In genomic region chr9:137030528-137030927, GRCh38 we compare ENCODE assay signal across 11 cellular contexts. TPM values are rescaled to one million over a fixed set of nuclear protein-coding genes. Genes with fewer than 3 reads are reported as not detected.
DNase-seq lines count a peak whose midpoint lies in the region; ATAC-seq lines count a peak whose summit lies in the region.
"Had no signal": no experiment of that assay in that cellular context is flagged by ENCODE, and none has a peak within 500 bp of the region (broad histone marks: within the 10 kb centered on the region; RNA-seq: fewer than 3 reads in every experiment).

No MANE protein-coding gene starts in this region.

- no peaks in the 10 kb centered on the region for H3K36me3 Mint-ChIP-seq in activated CD4-positive, alpha-beta memory T cell treated with anti-CD3 and anti-CD28 coated beads for 36 hours
- peaks cover 35% of the 10 kb centered on the region for H3K36me3 Mint-ChIP-seq in effector memory CD8-positive, alpha-beta T cell (ENCODE audit: insufficient read depth)

- peaks cover 57% of the 10 kb centered on the region for H3K4me1 Mint-ChIP-seq in activated CD4-positive, alpha-beta memory T cell treated with anti-CD3 and anti-CD28 coated beads for 36 hours (ENCODE audit: low read depth)
- peaks cover 53 to 60% of the 10 kb centered on the region in 2 donors for H3K4me1 Mint-ChIP-seq in effector memory CD8-positive, alpha-beta T cell (ENCODE audit: low read depth in 2 of 2)

- H3K27me3 Mint-ChIP-seq in activated CD4-positive, alpha-beta memory T cell treated with anti-CD3 and anti-CD28 coated beads for 36 hours: no peaks in the 10 kb centered on the region
- no peaks in the 10 kb centered on the region for H3K27me3 Mint-ChIP-seq in effector memory CD8-positive, alpha-beta T cell

- DNase-seq in Right ventricle myocardium superior (peak; percentile 72), Right ventricle myocardium inferior (ENCODE audit: missing footprints) (no peak), AG08396 (ENCODE audit: low spot score) (no peak), AG08395 (ENCODE audit: low spot score) (no peak)
- peak; percentile 84 for DNase-seq in activated CD4-positive, alpha-beta memory T cell treated with anti-CD3 and anti-CD28 coated beads for 36 hours
- peak; percentile 40 to 45 (median 44) for DNase-seq in effector memory CD8-positive, alpha-beta T cell
- DNase-seq: mesenchymal stem cell, NCI-H1105 had no signal

- intact Hi-C loops in Right ventricle myocardium superior (cut with DNase I) (no loop called here), Right ventricle myocardium inferior (cut with DNase I) (no loop called here)
- intact Hi-C loops in activated CD4-positive, alpha-beta memory T cell treated with anti-CD3 and anti-CD28 coated beads for 36 hours (cut with micrococcal nuclease): loop anchor here (5.0 to 10.0 kb wide), 2 partner anchors 33 to 86 kb away; partner anchors contain the start of genes C8G, CLIC3 and FBXW5

- CTCF ChIA-PET in activated CD4-positive, alpha-beta memory T cell treated with anti-CD3 and anti-CD28 coated beads for 36 hours (lab: Charles Lee): interaction anchor here (0.6 to 6.8 kb wide), 15 partner anchors 7 to 302 kb away, joined by 3 to 73 read pairs (median 16); partner anchors contain the start of genes AJM1, MAN1B1, NPDC1 and PTGDS

- H3K9me3 Mint-ChIP-seq in activated CD4-positive, alpha-beta memory T cell treated with anti-CD3 and anti-CD28 coated beads for 36 hours: no peaks in the 10 kb centered on the region
- H3K9me3 Mint-ChIP-seq in effector memory CD8-positive, alpha-beta T cell: no peaks in the 10 kb centered on the region

- ATAC-seq in Right ventricle myocardium superior (ENCODE audit: poor library complexity) (no peak), Right ventricle myocardium inferior (no peak), GM21423 (IDR thresholded peaks at IDR 0.05; ENCODE audit: unreplicated experiment) (no peak)
- peak; percentile 10 for ATAC-seq in effector memory CD8-positive, alpha-beta T cell (replicated peaks)

- H3K27ac ChIP-seq in temporal lobe (ENCODE audit: low read depth, low read length): peak overlapping the region; percentile 97

- POLR2A ChIA-PET in activated CD4-positive, alpha-beta memory T cell treated with anti-CD3 and anti-CD28 coated beads for 36 hours (lab: Charles Lee): no interaction called here

- peak overlapping the region; percentile 72 for H3K27ac Mint-ChIP-seq in activated CD4-positive, alpha-beta memory T cell treated with anti-CD3 and anti-CD28 coated beads for 36 hours
- H3K27ac Mint-ChIP-seq in effector memory CD8-positive, alpha-beta T cell: peak overlapping the region; percentile 41 to 93

- peak overlapping the region; percentile 37 for H3K4me3 Mint-ChIP-seq in activated CD4-positive, alpha-beta memory T cell treated with anti-CD3 and anti-CD28 coated beads for 36 hours
- peak overlapping the region; percentile 79 to 94 for H3K4me3 Mint-ChIP-seq in effector memory CD8-positive, alpha-beta T cell

RNA-seq across cellular contexts. Expression of gene FUT7, which starts 1.4 kb away (rescaled TPM):
- total RNA-seq in Right ventricle myocardium superior (not detected), Right ventricle myocardium inferior (0.11 TPM), temporal lobe (not detected)
- total RNA-seq in activated CD4-positive, alpha-beta memory T cell treated with anti-CD3 and anti-CD28 coated beads for 36 hours: 1 to 10 TPM in 1 of 2 experiments, under 1 TPM in 1; 0.85 to 1.3 TPM
- total RNA-seq: SK-MEL-5 had no signal

RNA-seq across cellular contexts. Expression of gene ABCA2, which starts 2.5 kb away (rescaled TPM):
- 26.7 TPM for total RNA-seq in Right ventricle myocardium superior
- 28.2 TPM for total RNA-seq in Right ventricle myocardium inferior
- total RNA-seq in activated CD4-positive, alpha-beta memory T cell treated with anti-CD3 and anti-CD28 coated beads for 36 hours: 10 to 100 TPM; 22.1 to 22.9 TPM
- total RNA-seq in temporal lobe: 25.8 TPM

RNA-seq across cellular contexts. Expression of gene NPDC1, which starts 15.4 kb away (rescaled TPM):
- total RNA-seq in Right ventricle myocardium superior (59.1 TPM), Right ventricle myocardium inferior (69.0 TPM), temporal lobe (24.6 TPM)
- total RNA-seq in activated CD4-positive, alpha-beta memory T cell treated with anti-CD3 and anti-CD28 coated beads for 36 hours: 10 to 100 TPM; 36.0 to 42.6 TPM

RNA-seq across cellular contexts. Expression of gene ENTPD2, which starts 23.3 kb away (rescaled TPM):
- total RNA-seq in Right ventricle myocardium superior (1.9 TPM), Right ventricle myocardium inferior (2.7 TPM), temporal lobe (0.25 TPM)
- not detected for total RNA-seq in activated CD4-positive, alpha-beta memory T cell treated with anti-CD3 and anti-CD28 coated beads for 36 hours
- total RNA-seq: SK-MEL-5 had no signal

RNA-seq across cellular contexts. Expression of gene CLIC3, which starts 34.2 kb away (rescaled TPM):
- total RNA-seq in Right ventricle myocardium superior (2.7 TPM), Right ventricle myocardium inferior (1.1 TPM), temporal lobe (not detected)
- total RNA-seq in activated CD4-positive, alpha-beta memory T cell treated with anti-CD3 and anti-CD28 coated beads for 36 hours: under 1 TPM; 0.43 to 0.61 TPM
- total RNA-seq: SK-MEL-5 had no signal

Comparison
In these comparisons a context has a peak if more than half of its experiments do, and no peak if none do; other contexts are left out.
1. DNase-seq: peak in Right ventricle myocardium superior (single experiment), activated CD4-positive, alpha-beta memory T cell treated with anti-CD3 and anti-CD28 coated beads for 36 hours (single experiment) and effector memory CD8-positive, alpha-beta T cell (3 of 3); none in Right ventricle myocardium inferior (single experiment), AG08396 (single experiment) and AG08395 (single experiment).